Comparison of ENCODE assay signal across 17 cellular contexts in the genomic region with DNA sequence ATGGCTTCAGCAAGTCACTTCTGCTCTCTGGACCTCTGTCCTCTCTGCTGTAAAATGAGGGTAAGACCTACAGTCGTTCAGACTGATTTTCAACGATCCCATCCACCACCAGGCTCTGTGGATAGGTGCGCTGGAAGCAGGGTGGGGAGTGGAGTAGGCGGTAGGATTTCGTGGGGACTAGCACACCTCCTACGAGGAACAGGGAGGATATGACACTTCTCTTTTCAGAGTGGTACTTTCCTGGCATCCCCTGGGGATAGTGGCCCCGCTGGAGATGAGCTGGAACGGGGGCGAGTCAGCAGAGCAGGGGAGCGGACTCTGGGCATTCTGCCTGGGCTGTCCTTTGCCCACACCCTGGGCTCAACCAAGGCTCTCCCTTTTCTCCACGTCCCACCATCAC. TPM values are rescaled to one million over a fixed set of nuclear protein-coding genes. Genes with fewer than 3 reads are reported as not detected.
A peak's percentile ranks its signal among the peaks of the same experiment; 100 is the strongest.
DNase-seq lines count a peak whose midpoint lies in the region; ATAC-seq and TF ChIP-seq lines count a peak whose summit lies in the region.
"Had no signal": no experiment of that assay in that cellular context is flagged by ENCODE, and none has a peak within 500 bp of the region (broad histone marks: within the 10 kb centered on the region; RNA-seq: fewer than 3 reads in every experiment).

No MANE protein-coding gene starts in this region.

- WGBS in sigmoid colon, 2 donors, result 80 to 90% methylated on average over 11 of the region's 11 CpGs

- H3K4me3 Mint-ChIP-seq in stimulated activated memory B cell treated with anti-CD40 and anti-IgM and Interleukin-4, amounts not matched to agents 10 μg/mL and 1 μg/mL and 100 μg/mL, for 72 hours, result no peak overlapping the region
- H3K4me3 Mint-ChIP-seq: CD4-positive, alpha-beta memory T cell; HFFc6 had no signal

- H3K36me3 ChIP-seq in BLaER1 (peaks cover 33% of the 10 kb centered on the region), OCI-LY3 (replicated peaks; ENCODE audit: low read depth, low read length) (no peaks in the 10 kb centered on the region), ascending aorta (peaks cover 24 to 44% of the 10 kb centered on the region in 2 donors), sigmoid colon (peaks cover 0 to 12% (median 0%) of the 10 kb centered on the region in 4 donors)
- H3K36me3 ChIP-seq: HAP-1 had no signal

- intact Hi-C loops in head of caudate nucleus (cut with DNase I) (no loop called here), ascending aorta (cut with DNase I) (no loop called here), sigmoid colon (cut with DNase I) (no loop called here)

- peak overlapping the region; percentile 38; the same call in 1 of the 2 replicates for H3K4me2 ChIP-seq in BLaER1
- H3K4me2 ChIP-seq in OCI-LY3 (ENCODE audit: low read length), result peak overlapping the region; percentile 33

- peak; percentile 78 for ATAC-seq in stimulated activated memory B cell treated with anti-CD40 and anti-IgM and Interleukin-4, amounts not matched to agents 10 μg/mL and 1 μg/mL and 100 μg/mL, for 72 hours
- no peak for ATAC-seq in HG03378 (IDR thresholded peaks at IDR 0.05; ENCODE audit: unreplicated experiment)

- H3K9me3 ChIP-seq in BLaER1 (no peaks in the 10 kb centered on the region), OCI-LY3 (ENCODE audit: insufficient read depth, low read length) (no peaks in the 10 kb centered on the region), ascending aorta (no peaks in the 10 kb centered on the region), sigmoid colon (no peaks in the 10 kb centered on the region)
- H3K9me3 ChIP-seq: HAP-1 had no signal

- H4K20me1 ChIP-seq in BLaER1, result no peaks in the 10 kb centered on the region
- H4K20me1 ChIP-seq in OCI-LY3 (ENCODE audit: insufficient read depth, low read length), result no peaks in the 10 kb centered on the region

- H2AFZ ChIP-seq in OCI-LY3 (ENCODE audit: low read depth, low read length), result no peak overlapping the region

- peaks cover 19% of the 10 kb centered on the region for H3K4me1 Mint-ChIP-seq in stimulated activated memory B cell treated with anti-CD40 and anti-IgM and Interleukin-4, amounts not matched to agents 10 μg/mL and 1 μg/mL and 100 μg/mL, for 72 hours

- H3K27ac ChIP-seq in BLaER1 (0 out of 2 replicates have a peak overlapping the region, but pooled peaks have one; percentile 1), OCI-LY3 (ENCODE audit: low read length) (no peak overlapping the region), ascending aorta (no peak overlapping the region), sigmoid colon (no peak overlapping the region)
- H3K27ac ChIP-seq: C4-2B, HL-60 had no signal

- no peaks in the 10 kb centered on the region for H3K9me3 Mint-ChIP-seq in stimulated activated memory B cell treated with anti-CD40 and anti-IgM and Interleukin-4, amounts not matched to agents 10 μg/mL and 1 μg/mL and 100 μg/mL, for 72 hours
- H3K9me3 Mint-ChIP-seq: HFFc6 had no signal

- peak in 29 of 42 donors; percentile 30 to 82 (median 51) for DNase-seq in head of caudate nucleus
- DNase-seq in ascending aorta (ENCODE audit: low spot score in 2 of 2), result no peak
- no peak for DNase-seq in sigmoid colon
- DNase-seq: 8988T; ACHN; CD4-positive, alpha-beta memory T cell; DMS79; HFFc6 had no signal

- H3K9ac ChIP-seq in BLaER1 (0 out of 2 replicates have a peak overlapping the region, but pooled peaks have one; percentile 15), OCI-LY3 (ENCODE audit: low read length) (no peak overlapping the region)

- no peak overlapping the region for H3K27ac Mint-ChIP-seq in stimulated activated memory B cell treated with anti-CD40 and anti-IgM and Interleukin-4, amounts not matched to agents 10 μg/mL and 1 μg/mL and 100 μg/mL, for 72 hours
- H3K27ac Mint-ChIP-seq: CD4-positive, alpha-beta memory T cell; HFFc6 had no signal

- no peaks in the 10 kb centered on the region for H3K36me3 Mint-ChIP-seq in stimulated activated memory B cell treated with anti-CD40 and anti-IgM and Interleukin-4, amounts not matched to agents 10 μg/mL and 1 μg/mL and 100 μg/mL, for 72 hours

- TF ChIP-seq CTCF in OCI-LY3 (IDR thresholded peaks at IDR 0.05; ENCODE audit: low read depth, low read length) (no peak), ascending aorta (IDR thresholded peaks at IDR 0.05) (no peak), sigmoid colon (IDR thresholded peaks at IDR 0.05) (no peak)

- no peaks in the 10 kb centered on the region for H3K79me2 ChIP-seq in OCI-LY3 (ENCODE audit: low read length)

- no peak for TF ChIP-seq EP300 in sigmoid colon (IDR thresholded peaks at IDR 0.05)

- no peaks in the 10 kb centered on the region for H3K27me3 ChIP-seq in BLaER1
- peaks cover 23% of the 10 kb centered on the region for H3K27me3 ChIP-seq in OCI-LY3 (ENCODE audit: low read depth, low read length)
- no peaks in the 10 kb centered on the region for H3K27me3 ChIP-seq in ascending aorta
- H3K27me3 ChIP-seq in sigmoid colon, result no peaks in the 10 kb centered on the region

- TF ChIP-seq POLR2A in sigmoid colon (IDR thresholded peaks at IDR 0.05), result no peak

- H3K27me3 Mint-ChIP-seq in stimulated activated memory B cell treated with anti-CD40 and anti-IgM and Interleukin-4, amounts not matched to agents 10 μg/mL and 1 μg/mL and 100 μg/mL, for 72 hours, result peaks cover 35% of the 10 kb centered on the region
- H3K27me3 Mint-ChIP-seq: CD4-positive, alpha-beta memory T cell had no signal

- H3K4me1 ChIP-seq in BLaER1 (peaks cover 11% of the 10 kb centered on the region), OCI-LY3 (ENCODE audit: low read length) (peaks cover 8% of the 10 kb centered on the region), ascending aorta (peaks cover 0 to 10% of the 10 kb centered on the region in 2 donors), sigmoid colon (peaks cover 0 to 19% (median 9%) of the 10 kb centered on the region in 4 donors)

- no peak overlapping the region for H3K4me3 ChIP-seq in BLaER1
- H3K4me3 ChIP-seq in OCI-LY3 (ENCODE audit: low read length), result no peak overlapping the region
- H3K4me3 ChIP-seq in ascending aorta, result no peak overlapping the region
- no peak overlapping the region for H3K4me3 ChIP-seq in sigmoid colon
- H3K4me3 ChIP-seq: HAP-1 had no signal

RNA-seq across cellular contexts. Expression of gene ETNK2, which starts 17.7 kb away (rescaled TPM):
- total RNA-seq in ascending aorta (22.0 TPM), sigmoid colon (10 to 100 TPM in 1 of 4 donors, 1 to 10 TPM in 3; 3.8 to 10.5 (median 8.3) TPM)
- polyA plus RNA-seq in sigmoid colon, result 1 to 10 TPM in 2 of 3 donors, under 1 TPM in 1; 0.46 to 6.6 (median 3.0) TPM

RNA-seq across cellular contexts. Expression of gene REN, which starts 32.0 kb away (rescaled TPM):
- total RNA-seq in ascending aorta (not detected), sigmoid colon (not detected)
- 1 to 10 TPM in 1 of 3 donors, under 1 TPM in 2; 0.32 to 1.8 (median 0.92) TPM for polyA plus RNA-seq in sigmoid colon
- total RNA-seq: CD4-positive, alpha-beta memory T cell; G401; H1 had no signal
- polyA plus RNA-seq: CD4-positive, alpha-beta memory T cell had no signal

Comparison
In these comparisons a context has a peak if more than half of its experiments do, and no peak if none do; other contexts are left out.
1. DNase-seq: peak in head of caudate nucleus (29 of 42); none in ascending aorta (0 of 2) and sigmoid colon (single experiment).